In genomic region chr2:173961346-173961705, GRCh38 we compare ENCODE assay signal across 12 cellular contexts. TPM values are rescaled to one million over a fixed set of nuclear protein-coding genes. Genes with fewer than 3 reads are reported as not detected.
DNase-seq lines count a peak whose midpoint lies in the region; ATAC-seq and TF ChIP-seq lines count a peak whose summit lies in the region.
"Had no signal": no experiment of that assay in that cellular context is flagged by ENCODE, and none has a peak within 500 bp of the region (broad histone marks: within the 10 kb centered on the region; RNA-seq: fewer than 3 reads in every experiment).

No MANE protein-coding gene starts in this region.

- peak overlapping the region; percentile 94 for H3K9ac ChIP-seq in mesenchymal stem cell (ENCODE audit: low read length)

- peak overlapping the region; percentile 98 for H3K27ac Mint-ChIP-seq in CD4-positive, alpha-beta T cell
- H3K27ac Mint-ChIP-seq in activated CD4-positive, alpha-beta memory T cell treated with anti-CD3 and anti-CD28 coated beads for 36 hours, result peak overlapping the region; percentile 92

- H3K27me3 Mint-ChIP-seq in CD4-positive, alpha-beta T cell, result no peaks in the 10 kb centered on the region
- H3K27me3 Mint-ChIP-seq in activated CD4-positive, alpha-beta memory T cell treated with anti-CD3 and anti-CD28 coated beads for 36 hours, result no peaks in the 10 kb centered on the region
- H3K27me3 Mint-ChIP-seq: stimulated activated memory B cell treated with anti-CD40 and anti-IgM and Interleukin-4, amounts not matched to agents 10 μg/mL and 1 μg/mL and 100 μg/mL, for 72 hours had no signal

- H3K4me1 Mint-ChIP-seq in CD4-positive, alpha-beta T cell (ENCODE audit: low read depth), result peaks cover 75% of the 10 kb centered on the region
- peaks cover 54% of the 10 kb centered on the region for H3K4me1 Mint-ChIP-seq in activated CD4-positive, alpha-beta memory T cell treated with anti-CD3 and anti-CD28 coated beads for 36 hours (ENCODE audit: low read depth)

- no peak overlapping the region for H3K27ac ChIP-seq in CD4-positive, alpha-beta T cell (ENCODE audit: low read depth, low read length)
- no peak overlapping the region for H3K27ac ChIP-seq in mesenchymal stem cell (ENCODE audit: low read length, poor library complexity, severe bottlenecking)

- CTCF ChIA-PET in CD4-positive, alpha-beta T cell (lab: Charles Lee), result interaction anchor here (1.0 kb wide), 1 partner anchor 21 kb away, joined by 3 read pairs; no protein-coding TSS in a partner anchor
- CTCF ChIA-PET in activated CD4-positive, alpha-beta memory T cell treated with anti-CD3 and anti-CD28 coated beads for 36 hours (lab: Charles Lee), result interaction anchor here (0.5 to 0.7 kb wide), 3 partner anchors 8 to 196 kb away, joined by 3 read pairs; no protein-coding TSS in a partner anchor

- H3K4me3 Mint-ChIP-seq in CD4-positive, alpha-beta T cell, result peak overlapping the region; percentile 77
- peak overlapping the region; percentile 58 for H3K4me3 Mint-ChIP-seq in activated CD4-positive, alpha-beta memory T cell treated with anti-CD3 and anti-CD28 coated beads for 36 hours

- no peak overlapping the region for H3K18ac ChIP-seq in mesenchymal stem cell (ENCODE audit: low read depth in 1 of 2, low read length in 2 of 2)

- H3K36me3 ChIP-seq in mesenchymal stem cell (ENCODE audit: control insufficient read depth in 1 of 2, insufficient read depth in 2 of 2, low read depth in 1 of 2, low read length in 2 of 2), result peaks cover 0 to 28% of the 10 kb centered on the region in 2 experiments

- H3K4ac ChIP-seq in mesenchymal stem cell (ENCODE audit: low read depth in 1 of 2, low read length in 2 of 2), result no peak overlapping the region

- TF ChIP-seq CTCF in CD4-positive, alpha-beta T cell (IDR thresholded peaks at IDR 0.05), result no peak

- H2BK15ac ChIP-seq in mesenchymal stem cell (ENCODE audit: low read depth, poor library complexity, severe bottlenecking), result no peak overlapping the region

- no peak overlapping the region for H2AFZ ChIP-seq in mesenchymal stem cell (ENCODE audit: low read depth, low read length)

- H3K4me3 ChIP-seq in mesenchymal stem cell (ENCODE audit: insufficient read depth in 1 of 2, low read depth in 1 of 2, low read length in 2 of 2), result peak overlapping the region in 1 of 2 experiments; percentile 94
- H3K4me3 ChIP-seq: lung had no signal

- H2BK5ac ChIP-seq in mesenchymal stem cell (ENCODE audit: low read depth, low read length, poor library complexity, severe bottlenecking), result no peak overlapping the region

- POLR2A ChIA-PET in CD4-positive, alpha-beta T cell (lab: Charles Lee), result interaction anchor here (0.8 to 1.0 kb wide), 3 partner anchors 15 to 27 kb away, joined by 3 to 6 read pairs (median 3); no protein-coding TSS in a partner anchor
- POLR2A ChIA-PET in activated CD4-positive, alpha-beta memory T cell treated with anti-CD3 and anti-CD28 coated beads for 36 hours (lab: Charles Lee), result interaction anchor here (1.2 to 1.5 kb wide), 2 partner anchors 20 to 21 kb away, joined by 3 to 4 read pairs; no protein-coding TSS in a partner anchor

- no peak for DNase-seq in CD4-positive, alpha-beta T cell
- peak; percentile 6 for DNase-seq in H4 (ENCODE audit: low spot score)
- no peak for DNase-seq in activated CD4-positive, alpha-beta memory T cell treated with anti-CD3 and anti-CD28 coated beads for 36 hours
- DNase-seq in mesenchymal stem cell, result no peak
- no peak for DNase-seq in COLO668 (lab: John Stamatoyannopoulos, UW; ENCODE audit: unreplicated experiment)
- no peak for DNase-seq in NCI-H510A (lab: John Stamatoyannopoulos, UW)
- DNase-seq: H7 had no signal

- H2AK5ac ChIP-seq in mesenchymal stem cell (ENCODE audit: low read length, severe bottlenecking), result no peak overlapping the region

- intact Hi-C loops in CD4-positive, alpha-beta T cell (cut with DNase I, micrococcal nuclease), result loop anchor here in 1 of 2 experiments (5.0 kb wide), 1 partner anchor 49 kb away; no protein-coding TSS in a partner anchor
- intact Hi-C loops in activated CD4-positive, alpha-beta memory T cell treated with anti-CD3 and anti-CD28 coated beads for 36 hours (cut with micrococcal nuclease), result loop anchor here (5.0 kb wide), 2 partner anchors 604 to 631 kb away; no protein-coding TSS in a partner anchor

- H3K14ac ChIP-seq in mesenchymal stem cell (ENCODE audit: low read length in 2 of 2), result no peak overlapping the region

- no peak overlapping the region for H2BK120ac ChIP-seq in mesenchymal stem cell (ENCODE audit: low read depth, low read length)

- H3K9me3 Mint-ChIP-seq in CD4-positive, alpha-beta T cell, result no peaks in the 10 kb centered on the region
- no peaks in the 10 kb centered on the region for H3K9me3 Mint-ChIP-seq in activated CD4-positive, alpha-beta memory T cell treated with anti-CD3 and anti-CD28 coated beads for 36 hours
- H3K9me3 Mint-ChIP-seq: stimulated activated memory B cell treated with anti-CD40 and anti-IgM and Interleukin-4, amounts not matched to agents 10 μg/mL and 1 μg/mL and 100 μg/mL, for 72 hours had no signal

- H4K91ac ChIP-seq in mesenchymal stem cell (ENCODE audit: low read length), result no peak overlapping the region

- H3K4me2 ChIP-seq in mesenchymal stem cell (ENCODE audit: low read length, poor library complexity, severe bottlenecking), result no peak overlapping the region

- H2BK12ac ChIP-seq in mesenchymal stem cell (ENCODE audit: low read length in 2 of 2), result no peak overlapping the region

- H4K8ac ChIP-seq in mesenchymal stem cell (ENCODE audit: low read length), result no peak overlapping the region

- no peak for ATAC-seq in CD4-positive, alpha-beta T cell (ENCODE audit: poor library complexity)
- no peak for ATAC-seq in GM18520 (IDR thresholded peaks at IDR 0.05; ENCODE audit: unreplicated experiment)
- ATAC-seq in HG03108 (IDR thresholded peaks at IDR 0.05; ENCODE audit: unreplicated experiment), result no peak
- ATAC-seq: SK-N-SH treated with all-trans-retinoic acid at 6 μM for 48 hours; stimulated activated memory B cell treated with anti-CD40 and anti-IgM and Interleukin-4, amounts not matched to agents 10 μg/mL and 1 μg/mL and 100 μg/mL, for 72 hours had no signal

- WGBS in mesenchymal stem cell, result no CpG with 5 or more reads among the region's 1 CpG

- no peak overlapping the region for H3K23ac ChIP-seq in mesenchymal stem cell (ENCODE audit: low read length in 2 of 2)

- H3K27me3 ChIP-seq in CD4-positive, alpha-beta T cell (ENCODE audit: control insufficient read depth, insufficient read depth, low read length), result no peaks in the 10 kb centered on the region
- no peaks in the 10 kb centered on the region for H3K27me3 ChIP-seq in mesenchymal stem cell (ENCODE audit: control insufficient read depth in 1 of 2, insufficient read depth in 1 of 2, low read length in 2 of 2)

- no peaks in the 10 kb centered on the region for H3K9me3 ChIP-seq in CD4-positive, alpha-beta T cell (ENCODE audit: control insufficient read depth, low read length)
- peaks cover 5% of the 10 kb centered on the region for H3K9me3 ChIP-seq in mesenchymal stem cell (ENCODE audit: control insufficient read depth, low read length)

- no peaks in the 10 kb centered on the region for H3K4me1 ChIP-seq in mesenchymal stem cell (ENCODE audit: control insufficient read depth, insufficient read depth, low read depth, low read length)

- H3K36me3 Mint-ChIP-seq in CD4-positive, alpha-beta T cell (ENCODE audit: low read depth), result peaks cover 70% of the 10 kb centered on the region
- H3K36me3 Mint-ChIP-seq in activated CD4-positive, alpha-beta memory T cell treated with anti-CD3 and anti-CD28 coated beads for 36 hours, result peaks cover 40% of the 10 kb centered on the region

- no peaks in the 10 kb centered on the region for H3K79me1 ChIP-seq in mesenchymal stem cell (replicated peaks; ENCODE audit: low read length, poor library complexity, severe bottlenecking)

RNA-seq across cellular contexts. Expression of gene SP3, which starts 3.8 kb away (rescaled TPM):
- total RNA-seq in CD4-positive, alpha-beta T cell, result 100 to 1,000 TPM; 159 to 166 TPM
- 48.8 and 53.7 TPM in 2 replicates for total RNA-seq in H4 (2014; rRNA removed; shearing (Covaris generic))
- total RNA-seq in activated CD4-positive, alpha-beta memory T cell treated with anti-CD3 and anti-CD28 coated beads for 36 hours, result 10 to 100 TPM; 79.9 to 90.1 TPM
- polyA plus RNA-seq in mesenchymal stem cell (2013, experiment 1 of 2), result 25.1 TPM
- 24.7 TPM for polyA plus RNA-seq in mesenchymal stem cell (2013, experiment 2 of 2)
